Comparison of ENCODE assay signal across 8 cellular contexts in genomic region chr19:11091343-11092153, GRCh38. TPM values are rescaled to one million over a fixed set of nuclear protein-coding genes. Genes with fewer than 3 reads are reported as not detected.
DNase-seq lines count a peak whose midpoint lies in the region; ATAC-seq, FAIRE-seq and TF ChIP-seq lines count a peak whose summit lies in the region.

No MANE protein-coding gene starts in this region.

- peak overlapping the region; percentile 98 for H3K4me2 ChIP-seq in endothelial cell of umbilical vein (ENCODE audit: insufficient read depth, low read length)

- H2AFZ ChIP-seq in endothelial cell of umbilical vein (ENCODE audit: low read depth, low read length) = no peak overlapping the region

- H3K27ac ChIP-seq in endothelial cell of umbilical vein (ENCODE audit: insufficient read depth, low read depth, low read length) = peak overlapping the region; percentile 83
- H3K27ac ChIP-seq in thoracic aorta = peak overlapping the region; percentile 98 to 99

- CTCF ChIA-PET in endothelial cell of umbilical vein (lab: Charles Lee) = interaction anchor here (0.6 to 3.2 kb wide), 3 partner anchors 35 to 155 kb away, joined by 3 to 20 read pairs (median 12); no protein-coding TSS in a partner anchor

- intact Hi-C loops in endothelial cell of umbilical vein (cut with micrococcal nuclease) = loop anchor here (10.0 kb wide), 2 partner anchors 157 to 587 kb away; partner anchors contain the start of gene KEAP1

- TF ChIP-seq POLR2A in endothelial cell of umbilical vein (IDR thresholded peaks at IDR 0.05; ENCODE audit: low read depth, low read length) = no peak

- dilution Hi-C loops in endothelial cell of umbilical vein (cut with MboI; ENCODE audit: extremely low pct_ligation_motif_present, low sequenced_read_pairs) = no loop called here

- DNase-seq in Caki2 (ENCODE audit: low read depth) (peak; percentile 88), NCI-H1048 (lab: John Stamatoyannopoulos, UW) (peak; percentile 83), endothelial cell of umbilical vein (ENCODE audit: low read depth, low spot score) (peak; percentile 95), thoracic aorta (ENCODE audit: low spot score) (peak; percentile 57)
- peak; percentile 65 for DNase-seq in activated CD8-positive, alpha-beta memory T cell treated with anti-CD3 and anti-CD28 coated beads for 24 hours

- ATAC-seq in thoracic aorta (ENCODE audit: insufficient number of reproducible peaks, low FRiP score, low read depth) = no peak
- ATAC-seq in HG02840 (IDR thresholded peaks at IDR 0.05; ENCODE audit: low FRiP score, unreplicated experiment) = no peak
- no peak for ATAC-seq in HG02571 (IDR thresholded peaks at IDR 0.05; ENCODE audit: unreplicated experiment)

- in situ Hi-C loops in Caki2 (cut with HindIII; ENCODE audit: low pct_unique_long_range_greater_than_20kb, low sequenced_read_pairs) = no loop called here

- no peaks in the 10 kb centered on the region for H3K9me3 ChIP-seq in endothelial cell of umbilical vein (replicated peaks; ENCODE audit: control insufficient read depth, insufficient read depth, low read length)
- no peaks in the 10 kb centered on the region for H3K9me3 ChIP-seq in mucosa of stomach (ENCODE audit: control insufficient read depth, low read length)
- no peaks in the 10 kb centered on the region for H3K9me3 ChIP-seq in thoracic aorta

- peaks cover 2% of the 10 kb centered on the region for H4K20me1 ChIP-seq in endothelial cell of umbilical vein (replicated peaks; ENCODE audit: control insufficient read depth, extremely low read depth, insufficient read depth, low read length)

- H3K9ac ChIP-seq in endothelial cell of umbilical vein (replicated peaks; ENCODE audit: extremely low read depth, insufficient read depth, low read length) (peak overlapping the region; percentile 99), mucosa of stomach (ENCODE audit: low read length) (peak overlapping the region; percentile 100)

- peaks cover 0 to 3% of the 10 kb centered on the region in 2 experiments for H3K36me3 ChIP-seq in endothelial cell of umbilical vein (ENCODE audit: control insufficient read depth in 2 of 2, extremely low read depth in 1 of 2, insufficient read depth in 2 of 2, low read length in 2 of 2)
- peaks cover 6% of the 10 kb centered on the region for H3K36me3 ChIP-seq in mucosa of stomach (ENCODE audit: control insufficient read depth, insufficient read depth, low read length)
- H3K36me3 ChIP-seq in thoracic aorta = no peaks in the 10 kb centered on the region

- peak; percentile 97 for FAIRE-seq in endothelial cell of umbilical vein (lab: Jason Lieb, UNC)

- POLR2A ChIA-PET in endothelial cell of umbilical vein (lab: Charles Lee) = no interaction called here

- H3K27me3 ChIP-seq in endothelial cell of umbilical vein (ENCODE audit: control insufficient read depth in 2 of 2, insufficient read depth in 2 of 2, low read length in 2 of 2) (no peaks in the 10 kb centered on the region), mucosa of stomach (ENCODE audit: control insufficient read depth, insufficient read depth, low read length) (no peaks in the 10 kb centered on the region), thoracic aorta (replicated peaks; ENCODE audit: insufficient read depth) (no peaks in the 10 kb centered on the region)

- H3K9me1 ChIP-seq in endothelial cell of umbilical vein (replicated peaks; ENCODE audit: control insufficient read depth, extremely low read depth, insufficient read depth, low read length) = no peaks in the 10 kb centered on the region

- H3K4me1 ChIP-seq in endothelial cell of umbilical vein (ENCODE audit: control insufficient read depth, extremely low read depth, insufficient read depth, low read length) = peaks cover 63% of the 10 kb centered on the region
- peaks cover 43% of the 10 kb centered on the region for H3K4me1 ChIP-seq in mucosa of stomach (ENCODE audit: control insufficient read depth, insufficient read depth, low read length)
- H3K4me1 ChIP-seq in thoracic aorta (ENCODE audit: control insufficient read depth in 1 of 2, low read depth in 2 of 2) = peaks cover 22 to 65% of the 10 kb centered on the region in 2 donors

- peaks cover 61% of the 10 kb centered on the region for H3K79me2 ChIP-seq in endothelial cell of umbilical vein (ENCODE audit: control insufficient read depth, insufficient read depth, low read length)

- H3K4me3 ChIP-seq in endothelial cell of umbilical vein (replicated peaks in 1 of 3; ENCODE audit: insufficient read depth in 1 of 3, low read depth in 1 of 3, low read length in 3 of 3) = peak overlapping the region; percentile 58 to 96 (median 68)
- H3K4me3 ChIP-seq in mucosa of stomach (ENCODE audit: low read length) = peak overlapping the region; percentile 98
- peak overlapping the region; percentile 78 for H3K4me3 ChIP-seq in thoracic aorta

- TSS peak; percentile 38 for BruUV-seq in endothelial cell of umbilical vein (replicated peaks; lab: Mats Ljungman, UMichigan)

- TF ChIP-seq CTCF in endothelial cell of umbilical vein (IDR thresholded peaks at IDR 0.05; ENCODE audit: extremely low read depth in 1 of 2, insufficient read depth in 1 of 2, low read depth in 1 of 2, low read length in 2 of 2) = no peak
- no peak for TF ChIP-seq CTCF in thoracic aorta (IDR thresholded peaks at IDR 0.05)

TF ChIP-seq in endothelial cell of umbilical vein, 7 proteins besides CTCF, POLR2A, EP300 and RAD21:
- TF ChIP-seq POLR2AphosphoS5 (IDR thresholded peaks at IDR 0.05; ENCODE audit: insufficient read depth, low read depth, low read length) (peak; percentile 80), MYC (IDR thresholded peaks at IDR 0.05; ENCODE audit: low read depth, low read length) (no peak), FOS (IDR thresholded peaks at IDR 0.05; ENCODE audit: borderline replicate concordance, insufficient read depth, low read length) (peak; percentile 87), GATA2 (IDR thresholded peaks at IDR 0.05; ENCODE audit: insufficient read depth, insufficient read length, low read depth, low read length) (peak; percentile 71), JUN (IDR thresholded peaks at IDR 0.05; ENCODE audit: borderline replicate concordance, insufficient read depth, insufficient read length, low read depth) (peak; percentile 79)

RNA-seq across cellular contexts. Expression of gene LDLR, which starts 2.3 kb away (rescaled TPM):
- 43.3 and 54.3 TPM in 2 replicates for total RNA-seq in Caki2 (2014; rRNA removed; shearing (Covaris generic); ENCODE audit: low replicate concordance)
- total RNA-seq in endothelial cell of umbilical vein = 174 and 175 TPM in 2 replicates
- polyA plus RNA-seq in endothelial cell of umbilical vein = 142 and 144 TPM in 2 replicates
- 107 and 108 TPM in 2 replicates for polyA plus RNA-seq in endothelial cell of umbilical vein (2011; cell fraction: cytosol; rRNA removed)
- polyA plus RNA-seq in endothelial cell of umbilical vein (2011; cell fraction: nucleus; rRNA removed) = 157 and 164 TPM in 2 replicates
- 85.7 and 89.1 TPM in 2 replicates for polyA plus RNA-seq in endothelial cell of umbilical vein (2012)
- 235 and 252 TPM in 2 replicates for polyA minus RNA-seq in endothelial cell of umbilical vein
- polyA minus RNA-seq in endothelial cell of umbilical vein (2011; cell fraction: cytosol; rRNA and poly(A)+ RNA removed) = 65.0 TPM
- 177 and 178 TPM in 2 replicates for polyA minus RNA-seq in endothelial cell of umbilical vein (2011; cell fraction: nucleus; rRNA and poly(A)+ RNA removed)
- 100 to 1,000 TPM in 1 of 2 donors, 10 to 100 TPM in 1; 39.8 to 108 TPM for total RNA-seq in thoracic aorta
